Comparison of ENCODE assay signal across 1 cellular context in the genomic region with DNA sequence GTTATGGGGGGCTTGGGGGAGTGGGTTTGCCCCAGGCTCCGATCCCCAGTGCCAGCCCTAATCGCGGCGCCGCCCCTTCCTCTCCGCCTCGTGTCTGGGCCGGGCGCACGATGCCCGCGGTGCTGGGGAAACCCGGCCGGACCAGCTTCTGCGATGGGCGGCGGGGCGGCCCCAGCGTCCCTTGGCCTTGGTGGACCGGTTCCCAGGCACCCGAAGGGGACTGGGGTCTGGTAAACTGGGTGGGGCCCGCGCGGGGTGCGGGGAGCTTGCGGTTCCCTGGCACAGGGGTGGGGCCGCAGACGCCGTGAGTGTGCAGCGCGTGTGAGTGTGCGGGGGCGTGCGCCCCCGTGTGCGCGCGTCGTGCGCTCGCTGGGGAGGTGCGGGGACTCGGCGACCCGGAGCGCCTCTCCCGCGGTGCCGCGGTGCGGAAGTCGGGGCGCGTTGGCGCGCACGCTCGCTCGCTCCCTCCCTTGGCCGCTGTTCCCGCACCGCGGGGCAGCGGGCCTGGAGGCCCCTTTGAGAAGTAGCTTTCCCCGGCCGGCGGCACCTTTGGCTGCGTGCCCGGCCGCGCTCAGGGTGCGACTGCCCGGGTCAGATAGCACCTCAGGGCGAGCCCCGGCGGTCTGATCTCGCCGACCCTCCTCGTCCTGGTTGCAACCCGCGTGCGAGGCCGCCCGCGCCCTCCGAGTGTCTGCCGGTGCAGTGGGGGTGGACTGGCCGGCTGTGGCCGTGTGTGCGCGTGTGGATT.
TF ChIP-seq lines count a peak whose summit lies in the region.

No MANE protein-coding gene starts in this region.

TF ChIP-seq in SK-N-SH, 30 proteins besides CTCF, POLR2A, EP300 and RAD21 (continued from another document):
- TF ChIP-seq, protein P1, sequence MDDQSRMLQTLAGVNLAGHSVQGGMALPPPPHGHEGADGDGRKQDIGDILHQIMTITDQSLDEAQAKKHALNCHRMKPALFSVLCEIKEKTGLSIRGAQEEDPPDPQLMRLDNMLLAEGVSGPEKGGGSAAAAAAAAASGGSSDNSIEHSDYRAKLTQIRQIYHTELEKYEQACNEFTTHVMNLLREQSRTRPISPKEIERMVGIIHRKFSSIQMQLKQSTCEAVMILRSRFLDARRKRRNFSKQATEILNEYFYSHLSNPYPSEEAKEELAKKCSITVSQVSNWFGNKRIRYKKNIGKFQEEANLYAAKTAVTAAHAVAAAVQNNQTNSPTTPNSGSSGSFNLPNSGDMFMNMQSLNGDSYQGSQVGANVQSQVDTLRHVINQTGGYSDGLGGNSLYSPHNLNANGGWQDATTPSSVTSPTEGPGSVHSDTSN (IDR thresholded peaks at IDR 0.05) = no peak
- TF ChIP-seq TAF1 (IDR thresholded peaks at IDR 0.05; ENCODE audit: borderline replicate concordance, low read depth, low read length) (no peak), GABPA (IDR thresholded peaks at IDR 0.05; ENCODE audit: low read depth) (no peak), MEF2A (IDR thresholded peaks at IDR 0.05; ENCODE audit: borderline replicate concordance, low read depth) (no peak), NFIC (IDR thresholded peaks at IDR 0.05; ENCODE audit: borderline replicate concordance) (peak; percentile 21; the same call in 1 of the 2 replicates), SMC3 (IDR thresholded peaks at IDR 0.05; ENCODE audit: low read depth, low read length) (no peak), GATA2 (CRISPR knock-in tag; IDR thresholded peaks at IDR 0.05) (no peak), FOXM1 (IDR thresholded peaks at IDR 0.05; ENCODE audit: low read depth) (no peak), MXI1 (IDR thresholded peaks at IDR 0.05; ENCODE audit: low read depth, low read length) (0 out of 2 replicates have a peak, but pooled peaks have one; percentile 2), RCOR1 (IDR thresholded peaks at IDR 0.05; ENCODE audit: low read length) (no peak), FOXJ3 (CRISPR knock-in tag; IDR thresholded peaks at IDR 0.05) (no peak), EZH2phosphoT487 (IDR thresholded peaks at IDR 0.05; ENCODE audit: borderline replicate concordance, low read depth) (no peak), ELF1 (IDR thresholded peaks at IDR 0.05) (no peak), SIN3A (IDR thresholded peaks at IDR 0.05; ENCODE audit: borderline replicate concordance, low read depth, low read length) (no peak), CHD2 (IDR thresholded peaks at IDR 0.05; ENCODE audit: low read length, partially characterized antibody) (no peak), POLR2AphosphoS5 (IDR thresholded peaks at IDR 0.05; ENCODE audit: low read depth, low read length) (0 out of 2 replicates have a peak, but pooled peaks have one; percentile 4)
- TF ChIP-seq, protein P2, sequence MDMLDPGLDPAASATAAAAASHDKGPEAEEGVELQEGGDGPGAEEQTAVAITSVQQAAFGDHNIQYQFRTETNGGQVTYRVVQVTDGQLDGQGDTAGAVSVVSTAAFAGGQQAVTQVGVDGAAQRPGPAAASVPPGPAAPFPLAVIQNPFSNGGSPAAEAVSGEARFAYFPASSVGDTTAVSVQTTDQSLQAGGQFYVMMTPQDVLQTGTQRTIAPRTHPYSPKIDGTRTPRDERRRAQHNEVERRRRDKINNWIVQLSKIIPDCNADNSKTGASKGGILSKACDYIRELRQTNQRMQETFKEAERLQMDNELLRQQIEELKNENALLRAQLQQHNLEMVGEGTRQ (IDR thresholded peaks at IDR 0.05; ENCODE audit: borderline replicate concordance, low read depth, low read length) = no peak
- TF ChIP-seq, protein P3, sequence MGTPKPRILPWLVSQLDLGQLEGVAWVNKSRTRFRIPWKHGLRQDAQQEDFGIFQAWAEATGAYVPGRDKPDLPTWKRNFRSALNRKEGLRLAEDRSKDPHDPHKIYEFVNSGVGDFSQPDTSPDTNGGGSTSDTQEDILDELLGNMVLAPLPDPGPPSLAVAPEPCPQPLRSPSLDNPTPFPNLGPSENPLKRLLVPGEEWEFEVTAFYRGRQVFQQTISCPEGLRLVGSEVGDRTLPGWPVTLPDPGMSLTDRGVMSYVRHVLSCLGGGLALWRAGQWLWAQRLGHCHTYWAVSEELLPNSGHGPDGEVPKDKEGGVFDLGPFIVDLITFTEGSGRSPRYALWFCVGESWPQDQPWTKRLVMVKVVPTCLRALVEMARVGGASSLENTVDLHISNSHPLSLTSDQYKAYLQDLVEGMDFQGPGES (IDR thresholded peaks at IDR 0.05; ENCODE audit: low read depth, low read length) = no peak
- TF ChIP-seq, protein P4, sequence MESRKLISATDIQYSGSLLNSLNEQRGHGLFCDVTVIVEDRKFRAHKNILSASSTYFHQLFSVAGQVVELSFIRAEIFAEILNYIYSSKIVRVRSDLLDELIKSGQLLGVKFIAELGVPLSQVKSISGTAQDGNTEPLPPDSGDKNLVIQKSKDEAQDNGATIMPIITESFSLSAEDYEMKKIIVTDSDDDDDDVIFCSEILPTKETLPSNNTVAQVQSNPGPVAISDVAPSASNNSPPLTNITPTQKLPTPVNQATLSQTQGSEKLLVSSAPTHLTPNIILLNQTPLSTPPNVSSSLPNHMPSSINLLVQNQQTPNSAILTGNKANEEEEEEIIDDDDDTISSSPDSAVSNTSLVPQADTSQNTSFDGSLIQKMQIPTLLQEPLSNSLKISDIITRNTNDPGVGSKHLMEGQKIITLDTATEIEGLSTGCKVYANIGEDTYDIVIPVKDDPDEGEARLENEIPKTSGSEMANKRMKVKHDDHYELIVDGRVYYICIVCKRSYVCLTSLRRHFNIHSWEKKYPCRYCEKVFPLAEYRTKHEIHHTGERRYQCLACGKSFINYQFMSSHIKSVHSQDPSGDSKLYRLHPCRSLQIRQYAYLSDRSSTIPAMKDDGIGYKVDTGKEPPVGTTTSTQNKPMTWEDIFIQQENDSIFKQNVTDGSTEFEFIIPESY (IDR thresholded peaks at IDR 0.05; ENCODE audit: borderline replicate concordance, low read depth) = no peak
- TF ChIP-seq, protein P5, sequence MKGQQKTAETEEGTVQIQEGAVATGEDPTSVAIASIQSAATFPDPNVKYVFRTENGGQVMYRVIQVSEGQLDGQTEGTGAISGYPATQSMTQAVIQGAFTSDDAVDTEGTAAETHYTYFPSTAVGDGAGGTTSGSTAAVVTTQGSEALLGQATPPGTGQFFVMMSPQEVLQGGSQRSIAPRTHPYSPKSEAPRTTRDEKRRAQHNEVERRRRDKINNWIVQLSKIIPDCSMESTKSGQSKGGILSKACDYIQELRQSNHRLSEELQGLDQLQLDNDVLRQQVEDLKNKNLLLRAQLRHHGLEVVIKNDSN (IDR thresholded peaks at IDR 0.05; ENCODE audit: borderline replicate concordance, low read depth) = no peak
